24 cellular contexts compared by ENCODE assay signal in the genomic region with DNA sequence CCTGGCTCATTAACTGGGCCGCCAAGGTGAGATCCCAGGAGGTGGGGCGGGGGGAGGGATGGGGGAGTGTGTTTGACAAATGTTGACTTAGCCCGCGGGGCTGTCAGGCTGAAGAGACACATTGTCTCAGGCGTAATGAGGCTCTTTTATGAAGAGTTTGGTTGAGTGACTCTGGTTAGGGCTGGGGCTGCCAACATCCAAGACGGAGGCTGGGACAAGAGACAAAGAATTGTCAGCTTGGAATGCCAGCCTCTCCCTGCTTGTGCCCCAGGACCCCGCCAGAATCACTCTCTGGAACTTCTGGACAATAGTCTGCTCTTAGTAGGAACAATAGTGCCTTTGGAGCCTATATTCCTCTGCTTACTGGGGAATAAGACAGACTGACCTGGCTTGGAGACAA. TPM values are rescaled to one million over a fixed set of nuclear protein-coding genes. Genes with fewer than 3 reads are reported as not detected.
DNase-seq lines count a peak whose midpoint lies in the region; ATAC-seq, FAIRE-seq and TF ChIP-seq lines count a peak whose summit lies in the region.
"Had no signal": no experiment of that assay in that cellular context is flagged by ENCODE, and none has a peak within 500 bp of the region (broad histone marks: within the 10 kb centered on the region; RNA-seq: fewer than 3 reads in every experiment).

No MANE protein-coding gene starts in this region.

- intact Hi-C loops in HepG2 (cut with micrococcal nuclease; ENCODE audit: unreplicated experiment): no loop called here
- intact Hi-C loops in right lobe of liver (cut with DNase I): loop anchor here in 1 of 2 donors (10.0 kb wide), 1 partner anchor 250 kb away; no protein-coding TSS in a partner anchor
- intact Hi-C loops in PC-3 (cut with micrococcal nuclease): no loop called here

- in situ Hi-C loops in HepG2 (cut with HindIII; ENCODE audit: extremely low pct_ligation_motif_present, low pct_unique_long_range_greater_than_20kb): loop anchor here (5.0 to 25.0 kb wide), 3 partner anchors 38 to 388 kb away; no protein-coding TSS in a partner anchor

- H3K27me3 ChIP-seq in HepG2 (ENCODE audit: control insufficient read depth in 1 of 2, insufficient read depth in 2 of 2, low read length in 2 of 2) (no peaks in the 10 kb centered on the region), right lobe of liver (no peaks in the 10 kb centered on the region), PC-3 (ENCODE audit: low read length) (no peaks in the 10 kb centered on the region)
- H3K27me3 ChIP-seq: gastrocnemius medialis, testis had no signal

- peak; percentile 50 for DNase-seq in HepG2 (ENCODE audit: low spot score)
- no peak for DNase-seq in right lobe of liver
- DNase-seq in NCI-H748 treated with DMSO at 0.1 percent for 48 hours (lab: John Stamatoyannopoulos, UW): peak; percentile 29
- DNase-seq in kidney tubule cell (ENCODE audit: low spot score): peak; percentile 18
- no peak for DNase-seq in PC-3
- DNase-seq in HEK293T (ENCODE audit: extremely low spot score): no peak
- no peak for DNase-seq in T-helper 17 cell
- DNase-seq: activated CD4-positive, CD25-positive, alpha-beta regulatory T cell treated with anti-CD3 and anti-CD28 coated beads, Interleukin-2, amount 50 U/mL, for 72 hours; activated CD8-positive, alpha-beta memory T cell treated with anti-CD3 and anti-CD28 coated beads for 24 hours; activated naive CD4-positive, alpha-beta T cell treated with Interleukin-2 at 50 U/mL for 16 hours; activated T-cell treated with anti-CD3 and anti-CD28 coated beads, Interleukin-2, amount 50 U/mL, for 4 hours; gastrocnemius medialis; KBM-7; kidney; MV-4-11; RPMI8226; testis had no signal

- H3K79me2 ChIP-seq in HepG2 (ENCODE audit: insufficient read depth, low read length) (no peaks in the 10 kb centered on the region), PC-3 (ENCODE audit: low read length) (no peaks in the 10 kb centered on the region)

- H3K4me3 Mint-ChIP-seq in T-helper 17 cell: no peak overlapping the region
- H3K4me3 Mint-ChIP-seq: activated T-cell treated with anti-CD3 and anti-CD28 coated beads, Interleukin-2, amount 50 U/mL, for 4 hours; central memory CD8-positive, alpha-beta T cell; memory B cell; stimulated activated memory B cell treated with anti-CD40 and anti-IgM and Interleukin-4, amounts not matched to agents 10 μg/mL and 1 μg/mL and 100 μg/mL, for 72 hours had no signal

- H3F3A ChIP-seq in PC-3 (ENCODE audit: low read length, unreplicated experiment): no peaks in the 10 kb centered on the region

- TF ChIP-seq POLR2A in HepG2 (IDR thresholded peaks at IDR 0.05; ENCODE audit: insufficient read depth in 1 of 2, low read depth in 2 of 2, low read length in 2 of 2): no peak
- no peak for TF ChIP-seq POLR2A in right lobe of liver (IDR thresholded peaks at IDR 0.05)

- TF ChIP-seq EP300 in HepG2 (IDR thresholded peaks at IDR 0.05; ENCODE audit: low read depth in 2 of 2, low read length in 2 of 2) (no peak), HepG2 (CRISPR knock-in tag; IDR thresholded peaks at IDR 0.05; ENCODE audit: borderline replicate concordance) (no peak)

- CTCF ChIA-PET in HepG2 (lab: Yijun Ruan, JAX; ENCODE audit: low intra/inter-chr PET ratio, low total read pairs) (no interaction called here), PC-3 (lab: Charles Lee) (no interaction called here), HEK293T (lab: Yijun Ruan, JAX) (interaction anchor here (0.6 kb wide), 1 partner anchor 183 kb away, joined by 7 read pairs; no protein-coding TSS in a partner anchor)

- H3K36me3 ChIP-seq in HepG2 (replicated peaks in 1 of 2; ENCODE audit: control insufficient read depth in 1 of 2, insufficient read depth in 2 of 2, low read length in 2 of 2): peaks cover 16 to 52% of the 10 kb centered on the region in 2 experiments
- peaks cover 0 to 68% (median 29%) of the 10 kb centered on the region in 4 donors for H3K36me3 ChIP-seq in right lobe of liver
- H3K36me3 ChIP-seq in PC-3 (ENCODE audit: low read depth, low read length): peaks cover 12% of the 10 kb centered on the region; the same call in 1 of the 2 replicates

- H4K20me1 ChIP-seq in HepG2 (ENCODE audit: insufficient read depth, low read length) (no peaks in the 10 kb centered on the region), PC-3 (ENCODE audit: low read length) (no peaks in the 10 kb centered on the region)

- peaks cover 5% of the 10 kb centered on the region for H3K4me1 Mint-ChIP-seq in T-helper 17 cell
- H3K4me1 Mint-ChIP-seq: central memory CD8-positive, alpha-beta T cell; memory B cell; stimulated activated memory B cell treated with anti-CD40 and anti-IgM and Interleukin-4, amounts not matched to agents 10 μg/mL and 1 μg/mL and 100 μg/mL, for 72 hours had no signal

- peak; percentile 67 for ATAC-seq in HepG2
- ATAC-seq in right lobe of liver: no peak
- ATAC-seq in GM21390 (IDR thresholded peaks at IDR 0.05; ENCODE audit: unreplicated experiment): no peak
- ATAC-seq in PC-3: no peak
- ATAC-seq in T-helper 17 cell: no peak
- ATAC-seq: activated T-cell treated with anti-CD3 and anti-CD28 coated beads, Interleukin-2, amount 50 U/mL, for 4 hours; gastrocnemius medialis; stimulated activated memory B cell treated with anti-CD40 and anti-IgM and Interleukin-4, amounts not matched to agents 10 μg/mL and 1 μg/mL and 100 μg/mL, for 72 hours had no signal

- H3K27me3 Mint-ChIP-seq in T-helper 17 cell: no peaks in the 10 kb centered on the region
- H3K27me3 Mint-ChIP-seq: central memory CD8-positive, alpha-beta T cell; memory B cell; stimulated activated memory B cell treated with anti-CD40 and anti-IgM and Interleukin-4, amounts not matched to agents 10 μg/mL and 1 μg/mL and 100 μg/mL, for 72 hours had no signal

- H3K9me2 ChIP-seq in PC-3 (replicated peaks; ENCODE audit: low read length): no peaks in the 10 kb centered on the region

- H3K4me1 ChIP-seq in HepG2 (ENCODE audit: insufficient read depth, low read length): peaks cover 19% of the 10 kb centered on the region
- H3K4me1 ChIP-seq in right lobe of liver: peaks cover 0 to 8% (median 3%) of the 10 kb centered on the region in 4 donors
- peaks cover 4% of the 10 kb centered on the region for H3K4me1 ChIP-seq in PC-3 (ENCODE audit: insufficient read depth, low read length)
- H3K4me1 ChIP-seq: testis had no signal

- FAIRE-seq in HepG2 (lab: Jason Lieb, UNC): no peak
- FAIRE-seq: GM19239, H1, kidney had no signal

- no peak for TF ChIP-seq CTCF in HepG2 (CRISPR knock-in tag; IDR thresholded peaks at IDR 0.05)
- TF ChIP-seq CTCF in right lobe of liver (IDR thresholded peaks at IDR 0.05): no peak
- no peak for TF ChIP-seq CTCF in PC-3 (conservative IDR thresholded peaks at IDR 0.05; ENCODE audit: low read depth, low read length)

- no TSS peak for BruUV-seq in HepG2 (replicated peaks; lab: Mats Ljungman, UMichigan)
- BruUV-seq in PC-3 (replicated peaks; lab: Mats Ljungman, UMichigan): no TSS peak

- TF ChIP-seq RAD21 in HepG2 (CRISPR knock-in tag; IDR thresholded peaks at IDR 0.05): no peak

- H3K4me2 ChIP-seq in HepG2 (ENCODE audit: low read depth, low read length) (no peak overlapping the region), PC-3 (ENCODE audit: low read length) (no peak overlapping the region)

- H3K9ac ChIP-seq in HepG2 (ENCODE audit: insufficient read depth, low read depth, low read length) (no peak overlapping the region), PC-3 (ENCODE audit: low read length) (no peak overlapping the region)

- H3K36me3 Mint-ChIP-seq in T-helper 17 cell (ENCODE audit: low read depth): peaks cover 14% of the 10 kb centered on the region

- H3K27ac ChIP-seq in HepG2 (ENCODE audit: extremely low read length, insufficient read depth, low read length) (no peak overlapping the region), right lobe of liver (no peak overlapping the region), PC-3 (ENCODE audit: low read length) (no peak overlapping the region)
- H3K27ac ChIP-seq: C4-2B, gastrocnemius medialis, testis had no signal

- H3K4me3 ChIP-seq in HepG2 (replicated peaks in 1 of 3; ENCODE audit: insufficient read depth in 1 of 3, low read depth in 2 of 3, low read length in 3 of 3): no peak overlapping the region
- H3K4me3 ChIP-seq in right lobe of liver: no peak overlapping the region
- no peak overlapping the region for H3K4me3 ChIP-seq in PC-3 (ENCODE audit: low read length)
- H3K4me3 ChIP-seq: gastrocnemius medialis, testis had no signal

- H3K27ac Mint-ChIP-seq in T-helper 17 cell: no peak overlapping the region
- H3K27ac Mint-ChIP-seq: memory B cell; stimulated activated memory B cell treated with anti-CD40 and anti-IgM and Interleukin-4, amounts not matched to agents 10 μg/mL and 1 μg/mL and 100 μg/mL, for 72 hours had no signal

- 50% methylated on average over 7 of the region's 7 CpGs for WGBS in HepG2 (ENCODE audit: low lambda C conversion rate)
- WGBS in right lobe of liver (ENCODE audit: insufficient coverage, low coverage, low lambda C conversion rate, missing lambda C conversion rate): 78% methylated on average over 6 of the region's 7 CpGs

- no peak overlapping the region for H2AFZ ChIP-seq in HepG2 (ENCODE audit: low read length)
- no peak overlapping the region for H2AFZ ChIP-seq in PC-3 (ENCODE audit: low read length)

- H3K9me3 ChIP-seq in HepG2 (ENCODE audit: low read length): no peaks in the 10 kb centered on the region
- no peaks in the 10 kb centered on the region for H3K9me3 ChIP-seq in right lobe of liver
- no peaks in the 10 kb centered on the region for H3K9me3 ChIP-seq in PC-3 (ENCODE audit: low read length)
- no peaks in the 10 kb centered on the region for H3K9me3 ChIP-seq in T-helper 17 cell (ENCODE audit: control insufficient read depth, low read length, poor library complexity, severe bottlenecking)
- H3K9me3 ChIP-seq: gastrocnemius medialis, testis had no signal

- POLR2A ChIA-PET in HepG2 (lab: Yijun Ruan, JAX) (no interaction called here), PC-3 (lab: Charles Lee; ENCODE audit: unreplicated experiment) (no interaction called here), HEK293T (lab: Yijun Ruan, JAX) (no interaction called here)

RNA-seq across cellular contexts. Expression of a gene that starts 24.0 kb away (rescaled TPM):
- total RNA-seq in HepG2 (2016; rRNA removed; fragmentation: Illumina TruSeq; extraction: Trizol) (50.7 and 66.3 TPM in 2 replicates), right lobe of liver (10 to 100 TPM; 27.4 to 82.6 (median 68.1) TPM), PC-3 (2014; rRNA removed) (15.4 and 17.6 TPM in 2 replicates), T-helper 17 cell (1 to 10 TPM; 1.5 to 8.8 TPM)
- 11.7 and 12.0 TPM in 2 replicates for total RNA-seq in HepG2 (2016; cell fraction: cytosol; rRNA removed; fragmentation: Illumina TruSeq; extraction: Trizol; ENCODE audit: low read depth)
- total RNA-seq in HepG2 (2016; cell fraction: insoluble cytoplasmic fraction; rRNA removed; fragmentation: Illumina TruSeq; extraction: Trizol): 54.0 and 71.4 TPM in 2 replicates
- 39.4 and 41.1 TPM in 2 replicates for total RNA-seq in HepG2 (2016; cell fraction: membrane; rRNA removed; fragmentation: Illumina TruSeq; extraction: Trizol)
- total RNA-seq in HepG2 (2016; cell fraction: nucleus; rRNA removed; fragmentation: Illumina TruSeq; extraction: Trizol): 23.2 and 24.9 TPM in 2 replicates
- polyA plus RNA-seq in HepG2 (2011; rRNA removed): 31.0 and 37.1 TPM in 2 replicates
- polyA plus RNA-seq in HepG2 (2011; cell fraction: cytosol; rRNA removed): 33.2 and 42.6 TPM in 2 replicates
- 15.1 and 17.8 TPM in 2 replicates for polyA plus RNA-seq in HepG2 (2011; cell fraction: nucleus; rRNA removed)
- polyA plus RNA-seq in HepG2 (2012): 24.1 and 24.8 TPM in 2 replicates
- polyA plus RNA-seq in HepG2 (2016; cell fraction: cytosol; fragmentation: Illumina TruSeq; extraction: Trizol; ENCODE audit: low read depth): 10.2 and 13.1 TPM in 2 replicates
- 54.7 and 63.4 TPM in 2 replicates for polyA plus RNA-seq in HepG2 (2016; cell fraction: insoluble cytoplasmic fraction; fragmentation: Illumina TruSeq; extraction: Trizol; ENCODE audit: low read depth)
- polyA plus RNA-seq in HepG2 (2016; cell fraction: membrane; fragmentation: Illumina TruSeq; extraction: Trizol; ENCODE audit: low read depth): 26.6 and 28.7 TPM in 2 replicates
- polyA plus RNA-seq in HepG2 (2016; cell fraction: nucleus; fragmentation: Illumina TruSeq; extraction: Trizol; ENCODE audit: insufficient read depth, low read depth): 33.0 and 35.1 TPM in 2 replicates
- polyA minus RNA-seq in HepG2 (2011; rRNA and poly(A)+ RNA removed; ENCODE audit: low replicate concordance): 4.1 and 30.1 TPM in 2 replicates
- 14.5 and 16.1 TPM in 2 replicates for polyA minus RNA-seq in HepG2 (2011; cell fraction: cytosol; rRNA and poly(A)+ RNA removed)
- 23.0 and 27.8 TPM in 2 replicates for polyA minus RNA-seq in HepG2 (2011; cell fraction: nucleus; rRNA and poly(A)+ RNA removed)

RNA-seq across cellular contexts. Expression of a gene that starts 52.2 kb away (rescaled TPM):
- total RNA-seq in HepG2 (2016; rRNA removed; fragmentation: Illumina TruSeq; extraction: Trizol) (not detected in 2 replicates), right lobe of liver (1 to 10 TPM; 1.8 to 8.3 (median 4.5) TPM), PC-3 (2014; rRNA removed) (not detected in 2 replicates), T-helper 17 cell (not detected)
- not detected in 2 replicates for total RNA-seq in HepG2 (2016; cell fraction: cytosol; rRNA removed; fragmentation: Illumina TruSeq; extraction: Trizol; ENCODE audit: low read depth)
- total RNA-seq in HepG2 (2016; cell fraction: insoluble cytoplasmic fraction; rRNA removed; fragmentation: Illumina TruSeq; extraction: Trizol): not detected in 2 replicates
- total RNA-seq in HepG2 (2016; cell fraction: membrane; rRNA removed; fragmentation: Illumina TruSeq; extraction: Trizol): not detected in 2 replicates
- not detected in 2 replicates for total RNA-seq in HepG2 (2016; cell fraction: nucleus; rRNA removed; fragmentation: Illumina TruSeq; extraction: Trizol)
- polyA plus RNA-seq in HepG2 (2011; rRNA removed): not detected in 2 replicates
- not detected in 2 replicates for polyA plus RNA-seq in HepG2 (2011; cell fraction: cytosol; rRNA removed)
- not detected in 2 replicates for polyA plus RNA-seq in HepG2 (2011; cell fraction: nucleus; rRNA removed)
- not detected in 2 replicates for polyA plus RNA-seq in HepG2 (2012)
- not detected in 2 replicates for polyA plus RNA-seq in HepG2 (2016; cell fraction: cytosol; fragmentation: Illumina TruSeq; extraction: Trizol; ENCODE audit: low read depth)
- not detected in 2 replicates for polyA plus RNA-seq in HepG2 (2016; cell fraction: insoluble cytoplasmic fraction; fragmentation: Illumina TruSeq; extraction: Trizol; ENCODE audit: low read depth)
- polyA plus RNA-seq in HepG2 (2016; cell fraction: membrane; fragmentation: Illumina TruSeq; extraction: Trizol; ENCODE audit: low read depth): not detected in 2 replicates
- polyA plus RNA-seq in HepG2 (2016; cell fraction: nucleus; fragmentation: Illumina TruSeq; extraction: Trizol; ENCODE audit: insufficient read depth, low read depth): not detected in 2 replicates
- polyA minus RNA-seq in HepG2 (2011; rRNA and poly(A)+ RNA removed; ENCODE audit: low replicate concordance): not detected in 2 replicates
- polyA minus RNA-seq in HepG2 (2011; cell fraction: cytosol; rRNA and poly(A)+ RNA removed): not detected in 2 replicates
- not detected in 2 replicates for polyA minus RNA-seq in HepG2 (2011; cell fraction: nucleus; rRNA and poly(A)+ RNA removed)
- total RNA-seq: activated T-cell treated with anti-CD3 and anti-CD28 coated beads, Interleukin-2, amount 50 U/mL, for 4 hours had no signal

Comparison
In these comparisons a context has a peak if more than half of its experiments do, and no peak if none do; other contexts are left out.
1. DNase-seq: peak in HepG2 (single experiment), NCI-H748 treated with DMSO at 0.1 percent for 48 hours (single experiment) and kidney tubule cell (single experiment); none in right lobe of liver (0 of 3), PC-3 (single experiment), HEK293T (single experiment) and T-helper 17 cell (0 of 3).